In the genomic region with DNA sequence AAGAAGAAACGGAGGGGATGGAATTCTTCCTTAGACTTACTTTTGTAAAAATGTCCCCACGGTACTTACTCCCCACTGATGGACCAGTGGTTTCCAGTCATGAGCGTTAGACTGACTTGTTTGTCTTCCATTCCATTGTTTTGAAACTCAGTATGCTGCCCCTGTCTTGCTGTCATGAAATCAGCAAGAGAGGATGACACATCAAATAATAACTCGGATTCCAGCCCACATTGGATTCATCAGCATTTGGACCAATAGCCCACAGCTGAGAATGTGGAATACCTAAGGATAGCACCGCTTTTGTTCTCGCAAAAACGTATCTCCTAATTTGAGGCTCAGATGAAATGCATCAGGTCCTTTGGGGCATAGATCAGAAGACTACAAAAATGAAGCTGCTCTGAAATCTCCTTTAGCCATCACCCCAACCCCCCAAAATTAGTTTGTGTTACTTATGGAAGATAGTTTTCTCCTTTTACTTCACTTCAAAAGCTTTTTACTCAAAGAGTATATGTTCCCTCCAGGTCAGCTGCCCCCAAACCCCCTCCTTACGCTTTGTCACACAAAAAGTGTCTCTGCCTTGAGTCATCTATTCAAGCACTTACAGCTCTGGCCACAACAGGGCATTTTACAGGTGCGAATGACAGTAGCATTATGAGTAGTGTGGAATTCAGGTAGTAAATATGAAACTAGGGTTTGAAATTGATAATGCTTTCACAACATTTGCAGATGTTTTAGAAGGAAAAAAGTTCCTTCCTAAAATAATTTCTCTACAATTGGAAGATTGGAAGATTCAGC, we compare ENCODE assay signal across 18 cellular contexts.
DNase-seq lines count a peak whose midpoint lies in the region; ATAC-seq and TF ChIP-seq lines count a peak whose summit lies in the region.
"Had no signal": no experiment of that assay in that cellular context is flagged by ENCODE, and none has a peak within 500 bp of the region (broad histone marks: within the 10 kb centered on the region; RNA-seq: fewer than 3 reads in every experiment).

No MANE protein-coding gene starts in this region.

- H3K27me3 Mint-ChIP-seq in activated CD8-positive, alpha-beta memory T cell treated with anti-CD3 and anti-CD28 coated beads, Interleukin-2, amount 10 ng/mL, durations not matched to agents 7 days and 5 days = peaks cover 6% of the 10 kb centered on the region
- H3K27me3 Mint-ChIP-seq in osteocyte (ENCODE audit: unreplicated experiment) = no peaks in the 10 kb centered on the region
- H3K27me3 Mint-ChIP-seq: stimulated activated naive CD8-positive, alpha-beta T cell treated with anti-CD3 and anti-CD28 coated beads, Interleukin-15, Interleukin-2, amounts not matched to agents 100 ng/mL and 50 ng/mL, for 24 hours had no signal

- no peak for TF ChIP-seq CTCF in osteocyte (IDR thresholded peaks at IDR 0.05)

- peak; percentile 30 for ATAC-seq in activated CD8-positive, alpha-beta memory T cell treated with anti-CD3 and anti-CD28 coated beads, Interleukin-2, amount 10 ng/mL, durations not matched to agents 7 days and 5 days
- ATAC-seq in HG02870 (IDR thresholded peaks at IDR 0.05; ENCODE audit: unreplicated experiment) (peak; percentile 68), HG02981 (IDR thresholded peaks at IDR 0.05; ENCODE audit: unreplicated experiment) (no peak)
- no peak for ATAC-seq in activated CD4-positive, CD25-positive, alpha-beta regulatory T cell treated with anti-CD3 and anti-CD28 coated beads, Interleukin-2, amount 50 U/mL, for 24 hours
- ATAC-seq: gastroesophageal sphincter, HCT116 had no signal

- no peak overlapping the region for H3K4me3 Mint-ChIP-seq in activated CD8-positive, alpha-beta memory T cell treated with anti-CD3 and anti-CD28 coated beads, Interleukin-2, amount 10 ng/mL, durations not matched to agents 7 days and 5 days
- no peak overlapping the region for H3K4me3 Mint-ChIP-seq in osteocyte (ENCODE audit: unreplicated experiment)
- H3K4me3 Mint-ChIP-seq: central memory CD8-positive, alpha-beta T cell; immature natural killer cell; stimulated activated naive CD8-positive, alpha-beta T cell treated with anti-CD3 and anti-CD28 coated beads, Interleukin-15, Interleukin-2, amounts not matched to agents 100 ng/mL and 50 ng/mL, for 24 hours had no signal

- H3K27ac Mint-ChIP-seq in activated CD8-positive, alpha-beta memory T cell treated with anti-CD3 and anti-CD28 coated beads, Interleukin-2, amount 10 ng/mL, durations not matched to agents 7 days and 5 days = no peak overlapping the region
- H3K27ac Mint-ChIP-seq in osteocyte (ENCODE audit: unreplicated experiment) = peak overlapping the region; percentile 24
- H3K27ac Mint-ChIP-seq: immature natural killer cell; stimulated activated naive CD8-positive, alpha-beta T cell treated with anti-CD3 and anti-CD28 coated beads, Interleukin-15, Interleukin-2, amounts not matched to agents 100 ng/mL and 50 ng/mL, for 24 hours had no signal

- H3K36me3 Mint-ChIP-seq in activated CD8-positive, alpha-beta memory T cell treated with anti-CD3 and anti-CD28 coated beads, Interleukin-2, amount 10 ng/mL, durations not matched to agents 7 days and 5 days = no peaks in the 10 kb centered on the region
- peaks cover 16% of the 10 kb centered on the region for H3K36me3 Mint-ChIP-seq in osteocyte (ENCODE audit: unreplicated experiment)
- H3K36me3 Mint-ChIP-seq: immature natural killer cell had no signal

- no peak for DNase-seq in activated CD8-positive, alpha-beta memory T cell treated with anti-CD3 and anti-CD28 coated beads, Interleukin-2, amount 10 ng/mL, durations not matched to agents 7 days and 5 days
- DNase-seq in activated CD8-positive, alpha-beta memory T cell treated with anti-CD3 and anti-CD28 coated beads, Interleukin-2, amount 50 U/mL, for 4 hours = no peak
- DNase-seq in RPMI7951 (ENCODE audit: low read depth) (peak; percentile 53), osteocyte (ENCODE audit: extremely low spot score, unreplicated experiment) (no peak), caudate nucleus (lab: John Stamatoyannopoulos, UW) (no peak)
- DNase-seq: activated naive CD4-positive, alpha-beta T cell treated with anti-CD3 and anti-CD28 coated beads, Interleukin-2, amount 50 U/mL, for 16 hours; immature natural killer cell; mesenchymal stem cell; MV-4-11; NCI-H2107 had no signal

- H3K9me3 Mint-ChIP-seq in activated CD8-positive, alpha-beta memory T cell treated with anti-CD3 and anti-CD28 coated beads, Interleukin-2, amount 10 ng/mL, durations not matched to agents 7 days and 5 days (ENCODE audit: low read depth) = no peaks in the 10 kb centered on the region
- no peaks in the 10 kb centered on the region for H3K9me3 Mint-ChIP-seq in osteocyte (ENCODE audit: unreplicated experiment)
- H3K9me3 Mint-ChIP-seq: central memory CD8-positive, alpha-beta T cell; immature natural killer cell; stimulated activated naive CD8-positive, alpha-beta T cell treated with anti-CD3 and anti-CD28 coated beads, Interleukin-15, Interleukin-2, amounts not matched to agents 100 ng/mL and 50 ng/mL, for 24 hours had no signal

- CTCF ChIA-PET in activated CD8-positive, alpha-beta memory T cell treated with anti-CD3 and anti-CD28 coated beads, Interleukin-2, amount 10 ng/mL, durations not matched to agents 7 days and 5 days (lab: Charles Lee) = no interaction called here

- H3K27ac ChIP-seq in caudate nucleus (ENCODE audit: low read depth, low read length) = no peak overlapping the region
- H3K27ac ChIP-seq: gastroesophageal sphincter, neutrophil had no signal

- H3K4me1 Mint-ChIP-seq in activated CD8-positive, alpha-beta memory T cell treated with anti-CD3 and anti-CD28 coated beads, Interleukin-2, amount 10 ng/mL, durations not matched to agents 7 days and 5 days = peaks cover 4% of the 10 kb centered on the region
- H3K4me1 Mint-ChIP-seq in osteocyte (ENCODE audit: unreplicated experiment) = peaks cover 33% of the 10 kb centered on the region
- H3K4me1 Mint-ChIP-seq: central memory CD8-positive, alpha-beta T cell; immature natural killer cell had no signal

Comparison
In these comparisons a context has a peak if more than half of its experiments do, and no peak if none do; other contexts are left out.
1. ATAC-seq: peak in activated CD8-positive, alpha-beta memory T cell treated with anti-CD3 and anti-CD28 coated beads, Interleukin-2, amount 10 ng/mL, durations not matched to agents 7 days and 5 days (single experiment) and HG02870 (single experiment); none in HG02981 (single experiment) and activated CD4-positive, CD25-positive, alpha-beta regulatory T cell treated with anti-CD3 and anti-CD28 coated beads, Interleukin-2, amount 50 U/mL, for 24 hours (0 of 2).